8 cellular contexts compared by ENCODE assay signal in the genomic region with DNA sequence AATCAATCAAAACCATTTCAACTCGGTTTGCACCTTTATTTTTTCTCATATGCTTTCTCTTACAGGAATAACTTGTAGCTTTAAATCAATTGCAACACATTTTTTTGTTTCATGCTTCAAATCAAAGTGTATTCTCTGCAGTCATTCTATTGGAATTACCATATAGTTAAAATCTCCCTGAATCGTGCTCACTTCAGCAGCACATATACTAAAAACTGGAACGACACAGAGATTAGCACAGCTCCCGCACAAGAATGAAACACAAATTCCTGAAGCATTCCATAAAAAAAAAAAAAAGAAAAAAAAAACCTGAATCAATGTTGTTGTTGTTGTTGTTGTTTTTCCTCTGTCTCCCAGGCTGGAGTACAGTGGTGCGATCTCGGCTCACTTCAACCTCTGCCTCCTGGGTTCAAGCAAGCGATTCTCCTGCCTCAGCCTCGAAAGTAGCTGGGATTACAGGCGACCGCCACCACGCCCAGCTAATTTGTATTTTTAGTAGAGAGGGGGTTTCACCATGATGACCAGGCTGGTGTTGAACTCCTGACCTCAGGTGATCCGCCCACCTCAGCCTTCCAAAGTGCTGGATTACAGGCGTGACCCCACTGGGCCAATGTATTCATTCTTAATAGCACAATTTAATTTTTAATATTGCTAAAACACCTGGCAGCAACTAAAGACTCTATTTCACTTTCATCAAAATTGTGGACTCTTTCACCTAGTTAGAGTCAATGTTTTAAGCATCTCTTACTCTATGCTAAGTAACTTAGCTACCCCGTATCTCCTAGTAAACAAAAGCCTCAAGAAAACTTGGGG. TPM values are rescaled to one million over a fixed set of nuclear protein-coding genes. Genes with fewer than 3 reads are reported as not detected.
DNase-seq lines count a peak whose midpoint lies in the region; ATAC-seq, FAIRE-seq and TF ChIP-seq lines count a peak whose summit lies in the region.

No MANE protein-coding gene starts in this region.

- H3K27me3 ChIP-seq in HAP-1 (ENCODE audit: low read depth), result no peaks in the 10 kb centered on the region
- no peaks in the 10 kb centered on the region for H3K27me3 ChIP-seq in astrocyte (ENCODE audit: insufficient read depth, low read length)
- no peaks in the 10 kb centered on the region for H3K27me3 ChIP-seq in lower lobe of right lung (ENCODE audit: low read depth)

- DNase-seq in HAP-1 (ENCODE audit: low spot score in 2 of 2) (peak in 1 of 2 experiments; percentile 38), astrocyte (ENCODE audit: low read depth) (no peak), lower lobe of right lung (no peak), germinal center (ENCODE audit: low spot score) (no peak), hepatic stellate cell (ENCODE audit: low spot score) (no peak)

- ATAC-seq in lower lobe of right lung (no peak), GM18870 (IDR thresholded peaks at IDR 0.05; ENCODE audit: unreplicated experiment) (no peak), GM21381 (IDR thresholded peaks at IDR 0.05; ENCODE audit: unreplicated experiment) (no peak)

- H3K4me1 ChIP-seq in HAP-1 (peaks cover 6% of the 10 kb centered on the region), astrocyte (ENCODE audit: insufficient read depth, low read length) (peaks cover 11% of the 10 kb centered on the region), lower lobe of right lung (peaks cover 19% of the 10 kb centered on the region)

- H3K4me3 ChIP-seq in HAP-1 (peak overlapping the region; percentile 65), astrocyte (ENCODE audit: insufficient read depth, low read depth, low read length) (peak overlapping the region; percentile 73), lower lobe of right lung (peak overlapping the region; percentile 93)

- no peaks in the 10 kb centered on the region for H3K27me3 Mint-ChIP-seq in astrocyte (ENCODE audit: low read depth, unreplicated experiment)

- peak overlapping the region; percentile 90 for H3K9ac ChIP-seq in astrocyte (ENCODE audit: low read length)

- H3K4me1 Mint-ChIP-seq in astrocyte (ENCODE audit: low read depth, unreplicated experiment), result peaks cover 3% of the 10 kb centered on the region

- no peak for TF ChIP-seq CTCF in 22Rv1 (IDR thresholded peaks at IDR 0.05)
- no peak for TF ChIP-seq CTCF in astrocyte (IDR thresholded peaks at IDR 0.05; ENCODE audit: insufficient read depth, low read depth, low read length)
- no peak for TF ChIP-seq CTCF in lower lobe of right lung (IDR thresholded peaks at IDR 0.05)

- H4K20me1 ChIP-seq in astrocyte (ENCODE audit: insufficient read depth, low read length), result peaks cover 24% of the 10 kb centered on the region

- H3K9me3 Mint-ChIP-seq in astrocyte (ENCODE audit: unreplicated experiment), result no peaks in the 10 kb centered on the region

- peak overlapping the region; percentile 91 for H3K27ac Mint-ChIP-seq in astrocyte (ENCODE audit: unreplicated experiment)

- in situ Hi-C loops in HAP-1 (cut with MboI; ENCODE audit: low sequenced_read_pairs), result no loop called here

- H3K36me3 Mint-ChIP-seq in astrocyte (ENCODE audit: low read depth, unreplicated experiment), result no peaks in the 10 kb centered on the region

- H3K4me3 Mint-ChIP-seq in astrocyte (ENCODE audit: unreplicated experiment), result peak overlapping the region; percentile 98

- H3K36me3 ChIP-seq in HAP-1 (replicated peaks) (peaks cover 21% of the 10 kb centered on the region), astrocyte (ENCODE audit: insufficient read depth, low read length) (peaks cover 3% of the 10 kb centered on the region), lower lobe of right lung (peaks cover 26% of the 10 kb centered on the region)

- intact Hi-C loops in lower lobe of right lung (cut with DNase I), result no loop called here

- H2AFZ ChIP-seq in astrocyte (ENCODE audit: low read depth, low read length), result no peak overlapping the region

- H3K27ac ChIP-seq in 22Rv1, result peak overlapping the region; percentile 92
- no peak overlapping the region for H3K27ac ChIP-seq in astrocyte (ENCODE audit: low read depth, low read length)
- H3K27ac ChIP-seq in lower lobe of right lung, result peak overlapping the region; percentile 88

- peak overlapping the region; percentile 90 for H3K4me2 ChIP-seq in astrocyte (ENCODE audit: low read length)

- H3K9me3 ChIP-seq in HAP-1 (no peaks in the 10 kb centered on the region), astrocyte (ENCODE audit: insufficient read depth, low read depth, low read length) (no peaks in the 10 kb centered on the region), lower lobe of right lung (no peaks in the 10 kb centered on the region)

- no peak for FAIRE-seq in astrocyte (lab: Jason Lieb, UNC)

- H3K79me2 ChIP-seq in astrocyte (ENCODE audit: insufficient read depth, low read length), result peaks cover 45% of the 10 kb centered on the region

RNA-seq across cellular contexts. Expression of a gene that starts 1.5 kb away (rescaled TPM):
- total RNA-seq in astrocyte, result 115 and 119 TPM in 2 replicates
- 72.0 TPM for total RNA-seq in lower lobe of right lung

RNA-seq across cellular contexts. Expression of a gene that starts 26.3 kb away (rescaled TPM):
- total RNA-seq in astrocyte (0.18 and 0.31 TPM in 2 replicates), lower lobe of right lung (not detected)

RNA-seq across cellular contexts. Expression of a gene that starts 47.2 kb away (rescaled TPM):
- total RNA-seq in astrocyte, result 11.1 and 11.4 TPM in 2 replicates
- total RNA-seq in lower lobe of right lung, result 10.6 TPM

RNA-seq across cellular contexts. Expression of a gene that starts 48.5 kb away (rescaled TPM):
- total RNA-seq in astrocyte (46.9 and 48.3 TPM in 2 replicates), lower lobe of right lung (17.4 TPM)

RNA-seq across cellular contexts. Expression of a gene that starts 48.7 kb away (rescaled TPM):
- total RNA-seq in astrocyte (15.3 and 17.8 TPM in 2 replicates), lower lobe of right lung (10.1 TPM)
